13 cellular contexts compared by ENCODE assay signal in the genomic region with DNA sequence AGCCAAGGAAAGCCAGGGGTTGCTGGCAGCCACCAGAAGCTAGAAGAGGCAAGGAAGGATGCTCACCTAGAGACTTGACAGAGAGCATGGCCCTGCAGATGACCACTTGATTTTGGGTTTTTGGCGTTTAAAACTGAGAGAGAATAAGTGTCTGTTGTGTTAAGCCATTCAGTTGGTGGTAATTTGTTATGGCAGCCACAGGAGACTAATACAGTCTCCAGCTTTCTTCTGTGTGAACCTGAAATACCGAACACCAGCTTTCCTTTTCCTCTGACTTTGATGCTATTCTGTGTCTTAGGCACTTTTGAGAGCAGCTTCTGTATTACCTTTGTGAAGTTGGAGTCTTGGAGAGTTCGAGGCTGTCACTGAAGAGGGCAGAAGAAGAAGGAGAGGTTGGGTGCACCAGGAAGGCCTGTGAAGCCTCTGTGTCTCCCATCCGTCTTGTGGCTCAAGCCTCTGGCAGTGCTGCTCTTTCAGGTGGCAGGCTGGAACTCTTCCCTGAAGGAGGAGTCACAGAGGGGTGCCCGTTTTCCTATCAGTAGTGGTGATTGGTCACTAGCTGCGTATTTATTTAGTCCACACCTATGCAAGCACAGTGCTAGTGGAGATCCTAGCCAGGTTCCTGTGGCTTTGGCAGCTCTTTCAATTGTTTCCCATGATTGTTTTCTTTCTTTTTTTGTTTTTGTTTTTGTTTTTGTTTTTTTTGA. TPM values are rescaled to one million over a fixed set of nuclear protein-coding genes. Genes with fewer than 3 reads are reported as not detected.
DNase-seq lines count a peak whose midpoint lies in the region; ATAC-seq, FAIRE-seq and TF ChIP-seq lines count a peak whose summit lies in the region.
"Had no signal": no experiment of that assay in that cellular context is flagged by ENCODE, and none has a peak within 500 bp of the region (broad histone marks: within the 10 kb centered on the region; RNA-seq: fewer than 3 reads in every experiment).

No MANE protein-coding gene starts in this region.

- dilution Hi-C loops in endothelial cell of umbilical vein (cut with MboI; ENCODE audit: extremely low pct_ligation_motif_present, low sequenced_read_pairs), result no loop called here

- peak overlapping the region; percentile 86 for H3K4me3 ChIP-seq in OCI-LY3 (ENCODE audit: low read length)
- no peak overlapping the region for H3K4me3 ChIP-seq in endothelial cell of umbilical vein (replicated peaks in 1 of 3; ENCODE audit: insufficient read depth in 1 of 3, low read depth in 1 of 3, low read length in 3 of 3)

- ATAC-seq in stimulated activated effector memory CD8-positive, alpha-beta T cell treated with anti-CD3 and anti-CD28 coated beads, Interleukin-12 subunit alpha, Interleukin-12 subunit beta, amount 100 ng/mL, for 72 hours, result no peak
- ATAC-seq: HCT116 had no signal

- H3K27me3 Mint-ChIP-seq in activated T-cell treated with anti-CD3 and anti-CD28 coated beads, Interleukin-2, amount 50 U/mL, for 24 hours, result no peaks in the 10 kb centered on the region

- intact Hi-C loops in endothelial cell of umbilical vein (cut with micrococcal nuclease), result no loop called here

- POLR2A ChIA-PET in endothelial cell of umbilical vein (lab: Charles Lee), result no interaction called here

- CTCF ChIA-PET in endothelial cell of umbilical vein (lab: Charles Lee), result interaction anchor here (1.5 kb wide), 1 partner anchor 34 kb away, joined by 3 read pairs; no protein-coding TSS in a partner anchor

- peaks cover 72% of the 10 kb centered on the region for H3K4me1 Mint-ChIP-seq in activated T-cell treated with anti-CD3 and anti-CD28 coated beads, Interleukin-2, amount 50 U/mL, for 24 hours (ENCODE audit: low read depth)
- H3K4me1 Mint-ChIP-seq in stimulated activated effector memory CD8-positive, alpha-beta T cell treated with anti-CD3 and anti-CD28 coated beads, Interleukin-12 subunit alpha, Interleukin-12 subunit beta, amount 100 ng/mL, for 72 hours, result peaks cover 77% of the 10 kb centered on the region

- BruUV-seq in endothelial cell of umbilical vein (replicated peaks; lab: Mats Ljungman, UMichigan), result no TSS peak

- in situ Hi-C loops in GM13977 (cut with MboI; ENCODE audit: low pct_unique_long_range_greater_than_20kb, low sequenced_read_pairs, unreplicated experiment), result no loop called here

- H3K9me3 ChIP-seq in OCI-LY3 (ENCODE audit: insufficient read depth, low read length) (no peaks in the 10 kb centered on the region), endothelial cell of umbilical vein (replicated peaks; ENCODE audit: control insufficient read depth, insufficient read depth, low read length) (no peaks in the 10 kb centered on the region)

- H3K4me1 ChIP-seq in OCI-LY3 (ENCODE audit: low read length) (peaks cover 66% of the 10 kb centered on the region), endothelial cell of umbilical vein (ENCODE audit: control insufficient read depth, extremely low read depth, insufficient read depth, low read length) (peaks cover 18% of the 10 kb centered on the region)

- H3K4me3 Mint-ChIP-seq in activated T-cell treated with anti-CD3 and anti-CD28 coated beads, Interleukin-2, amount 50 U/mL, for 24 hours, result peak overlapping the region; percentile 100
- H3K4me3 Mint-ChIP-seq in stimulated activated effector memory CD8-positive, alpha-beta T cell treated with anti-CD3 and anti-CD28 coated beads, Interleukin-12 subunit alpha, Interleukin-12 subunit beta, amount 100 ng/mL, for 72 hours, result peak overlapping the region; percentile 100

- no peaks in the 10 kb centered on the region for H3K9me3 Mint-ChIP-seq in activated T-cell treated with anti-CD3 and anti-CD28 coated beads, Interleukin-2, amount 50 U/mL, for 24 hours
- H3K9me3 Mint-ChIP-seq in stimulated activated effector memory CD8-positive, alpha-beta T cell treated with anti-CD3 and anti-CD28 coated beads, Interleukin-12 subunit alpha, Interleukin-12 subunit beta, amount 100 ng/mL, for 72 hours, result no peaks in the 10 kb centered on the region

- H3K9me1 ChIP-seq in endothelial cell of umbilical vein (replicated peaks; ENCODE audit: control insufficient read depth, extremely low read depth, insufficient read depth, low read length), result no peaks in the 10 kb centered on the region

- H3K27me3 ChIP-seq in OCI-LY3 (ENCODE audit: low read depth, low read length), result no peaks in the 10 kb centered on the region
- no peaks in the 10 kb centered on the region for H3K27me3 ChIP-seq in endothelial cell of umbilical vein (ENCODE audit: control insufficient read depth in 2 of 2, insufficient read depth in 2 of 2, low read length in 2 of 2)

- H3K9ac ChIP-seq in OCI-LY3 (ENCODE audit: low read length) (peak overlapping the region; percentile 90), endothelial cell of umbilical vein (replicated peaks; ENCODE audit: extremely low read depth, insufficient read depth, low read length) (no peak overlapping the region)

- peak; percentile 21 for FAIRE-seq in endothelial cell of umbilical vein (lab: Jason Lieb, UNC)
- FAIRE-seq: bronchial epithelial cell, TTC549 had no signal

- H3K79me2 ChIP-seq in OCI-LY3 (ENCODE audit: low read length), result peaks cover 98% of the 10 kb centered on the region
- peaks cover 58% of the 10 kb centered on the region for H3K79me2 ChIP-seq in endothelial cell of umbilical vein (ENCODE audit: control insufficient read depth, insufficient read depth, low read length)

- no peak for TF ChIP-seq POLR2A in endothelial cell of umbilical vein (IDR thresholded peaks at IDR 0.05; ENCODE audit: low read depth, low read length)

- H3K27ac Mint-ChIP-seq in activated T-cell treated with anti-CD3 and anti-CD28 coated beads, Interleukin-2, amount 50 U/mL, for 24 hours, result peak overlapping the region; percentile 99
- peak overlapping the region; percentile 99 for H3K27ac Mint-ChIP-seq in stimulated activated effector memory CD8-positive, alpha-beta T cell treated with anti-CD3 and anti-CD28 coated beads, Interleukin-12 subunit alpha, Interleukin-12 subunit beta, amount 100 ng/mL, for 72 hours

- no peak for DNase-seq in activated T-cell treated with anti-CD3 and anti-CD28 coated beads, Interleukin-2, amount 50 U/mL, for 24 hours
- DNase-seq in activated T-cell treated with anti-CD3 and anti-CD28 coated beads, Interleukin-2, amount 50 U/mL, for 1 hour, result no peak
- DNase-seq in endothelial cell of umbilical vein (ENCODE audit: low read depth, low spot score) (no peak), GM13977 (ENCODE audit: low spot score) (no peak), NCI-H345 treated with DMSO at 0.1 percent for 48 hours (lab: John Stamatoyannopoulos, UW; ENCODE audit: unreplicated experiment) (no peak), DMS53 treated with DMSO at 0.1 percent for 48 hours (lab: John Stamatoyannopoulos, UW; ENCODE audit: unreplicated experiment) (no peak)
- no peak for DNase-seq in stimulated activated effector memory CD8-positive, alpha-beta T cell treated with anti-CD3 and anti-CD28 coated beads, Interleukin-12 subunit alpha, Interleukin-12 subunit beta, amount 100 ng/mL, for 72 hours (ENCODE audit: low spot score in 2 of 2)
- DNase-seq: NCI-H226; stimulated activated CD8-positive, alpha-beta memory T cell treated with anti-CD3 and anti-CD28 coated beads, Interleukin-4, amount 100 ng/mL, for 48 hours had no signal

- no peaks in the 10 kb centered on the region for H4K20me1 ChIP-seq in OCI-LY3 (ENCODE audit: insufficient read depth, low read length)
- no peaks in the 10 kb centered on the region for H4K20me1 ChIP-seq in endothelial cell of umbilical vein (replicated peaks; ENCODE audit: control insufficient read depth, extremely low read depth, insufficient read depth, low read length)

- peak overlapping the region; percentile 88 for H3K4me2 ChIP-seq in OCI-LY3 (ENCODE audit: low read length)
- H3K4me2 ChIP-seq in endothelial cell of umbilical vein (ENCODE audit: insufficient read depth, low read length), result no peak overlapping the region

- no peak for TF ChIP-seq CTCF in OCI-LY3 (IDR thresholded peaks at IDR 0.05; ENCODE audit: low read depth, low read length)
- no peak for TF ChIP-seq CTCF in endothelial cell of umbilical vein (IDR thresholded peaks at IDR 0.05; ENCODE audit: extremely low read depth in 1 of 2, insufficient read depth in 1 of 2, low read depth in 1 of 2, low read length in 2 of 2)
- TF ChIP-seq CTCF in GM13977 (IDR thresholded peaks at IDR 0.05; ENCODE audit: extremely low read depth, insufficient read depth, missing control alignments), result no peak

- peaks cover 71% of the 10 kb centered on the region for H3K36me3 Mint-ChIP-seq in activated T-cell treated with anti-CD3 and anti-CD28 coated beads, Interleukin-2, amount 50 U/mL, for 24 hours (ENCODE audit: low read depth)
- H3K36me3 Mint-ChIP-seq in stimulated activated effector memory CD8-positive, alpha-beta T cell treated with anti-CD3 and anti-CD28 coated beads, Interleukin-12 subunit alpha, Interleukin-12 subunit beta, amount 100 ng/mL, for 72 hours, result peaks cover 77% of the 10 kb centered on the region

- H3K36me3 ChIP-seq in OCI-LY3 (replicated peaks; ENCODE audit: low read depth, low read length), result peaks cover 38% of the 10 kb centered on the region
- peaks cover 0 to 2% of the 10 kb centered on the region in 2 experiments for H3K36me3 ChIP-seq in endothelial cell of umbilical vein (ENCODE audit: control insufficient read depth in 2 of 2, extremely low read depth in 1 of 2, insufficient read depth in 2 of 2, low read length in 2 of 2)

- H3K27ac ChIP-seq in OCI-LY3 (ENCODE audit: low read length) (peak overlapping the region; percentile 95), endothelial cell of umbilical vein (ENCODE audit: insufficient read depth, low read depth, low read length) (no peak overlapping the region)

- H2AFZ ChIP-seq in OCI-LY3 (ENCODE audit: low read depth, low read length) (no peak overlapping the region), endothelial cell of umbilical vein (ENCODE audit: low read depth, low read length) (no peak overlapping the region)

RNA-seq across cellular contexts. Expression of gene TBC1D22A, which starts 2.5 kb away (rescaled TPM):
- total RNA-seq in endothelial cell of umbilical vein, result 32.4 and 32.9 TPM in 2 replicates
- polyA plus RNA-seq in endothelial cell of umbilical vein, result 23.2 and 26.1 TPM in 2 replicates
- 21.4 and 21.7 TPM in 2 replicates for polyA plus RNA-seq in endothelial cell of umbilical vein (2011; cell fraction: cytosol; rRNA removed)
- polyA plus RNA-seq in endothelial cell of umbilical vein (2011; cell fraction: nucleus; rRNA removed), result 18.9 and 19.7 TPM in 2 replicates
- 19.8 and 23.4 TPM in 2 replicates for polyA plus RNA-seq in endothelial cell of umbilical vein (2012)
- 25.6 and 29.5 TPM in 2 replicates for polyA minus RNA-seq in endothelial cell of umbilical vein
- 7.7 TPM for polyA minus RNA-seq in endothelial cell of umbilical vein (2011; cell fraction: cytosol; rRNA and poly(A)+ RNA removed)
- 24.2 and 29.1 TPM in 2 replicates for polyA minus RNA-seq in endothelial cell of umbilical vein (2011; cell fraction: nucleus; rRNA and poly(A)+ RNA removed)

RNA-seq across cellular contexts. Expression of gene CERK, which starts 26.9 kb away (rescaled TPM):
- 88.0 and 104 TPM in 2 replicates for total RNA-seq in endothelial cell of umbilical vein
- 44.1 and 61.1 TPM in 2 replicates for polyA plus RNA-seq in endothelial cell of umbilical vein
- polyA plus RNA-seq in endothelial cell of umbilical vein (2011; cell fraction: cytosol; rRNA removed), result 50.7 and 54.4 TPM in 2 replicates
- 68.9 and 69.2 TPM in 2 replicates for polyA plus RNA-seq in endothelial cell of umbilical vein (2011; cell fraction: nucleus; rRNA removed)
- polyA plus RNA-seq in endothelial cell of umbilical vein (2012), result 59.7 and 68.3 TPM in 2 replicates
- polyA minus RNA-seq in endothelial cell of umbilical vein, result 115 and 119 TPM in 2 replicates
- 11.3 TPM for polyA minus RNA-seq in endothelial cell of umbilical vein (2011; cell fraction: cytosol; rRNA and poly(A)+ RNA removed)
- polyA minus RNA-seq in endothelial cell of umbilical vein (2011; cell fraction: nucleus; rRNA and poly(A)+ RNA removed), result 51.1 and 53.1 TPM in 2 replicates
